ENCODE assay signal across 9 cellular contexts in genomic region chr18:11148655-11149440, GRCh38. TPM values are rescaled to one million over a fixed set of nuclear protein-coding genes. Genes with fewer than 3 reads are reported as not detected.
A peak's percentile ranks its signal among the peaks of the same experiment; 100 is the strongest.
DNase-seq lines count a peak whose midpoint lies in the region; ATAC-seq and TF ChIP-seq lines count a peak whose summit lies in the region.
"Had no signal": no experiment of that assay in that cellular context is flagged by ENCODE, and none has a peak within 500 bp of the region (broad histone marks: within the 10 kb centered on the region; RNA-seq: fewer than 3 reads in every experiment).

No MANE protein-coding gene starts in this region.

- 0 to 5% methylated on average over 7 to 11 of the region's 87 CpGs for WGBS in upper lobe of left lung, 2 donors

- peak overlapping the region; percentile 49 for H3K27ac ChIP-seq in lower lobe of right lung
- peak overlapping the region; percentile 39 to 72 (median 53) for H3K27ac ChIP-seq in upper lobe of left lung
- H3K27ac ChIP-seq in foreskin keratinocyte, result no peak overlapping the region
- H3K27ac ChIP-seq: 22Rv1 had no signal

- TF ChIP-seq POLR2A in upper lobe of left lung (IDR thresholded peaks at IDR 0.05), result no peak

- H3K4me3 ChIP-seq in astrocyte of the spinal cord (ENCODE audit: low read depth, low read length) (peak overlapping the region; percentile 34), lower lobe of right lung (peak overlapping the region; percentile 52), upper lobe of left lung (peak overlapping the region; percentile 4 to 50 (median 43))

- peak; percentile 61 for DNase-seq in DMS 273 (lab: John Stamatoyannopoulos, UW; ENCODE audit: unreplicated experiment)
- DNase-seq in DMS 273 treated with DMSO at 0.1 percent for 48 hours (lab: John Stamatoyannopoulos, UW), result no peak
- no peak for DNase-seq in astrocyte of the spinal cord (ENCODE audit: low read depth, low spot score)
- no peak for DNase-seq in lower lobe of right lung
- peak in 1 of 2 donors; percentile 86 for DNase-seq in upper lobe of left lung
- no peak for DNase-seq in NCI-H82 treated with DMSO at 0.1 percent for 48 hours (lab: John Stamatoyannopoulos, UW; ENCODE audit: unreplicated experiment)
- no peak for DNase-seq in NCI-H2107 treated with DMSO at 0.1 percent for 48 hours (lab: John Stamatoyannopoulos, UW; ENCODE audit: unreplicated experiment)
- no peak for DNase-seq in foreskin keratinocyte

- peaks cover 15% of the 10 kb centered on the region for H3K4me1 ChIP-seq in lower lobe of right lung
- peaks cover 5 to 26% (median 15%) of the 10 kb centered on the region in 4 donors for H3K4me1 ChIP-seq in upper lobe of left lung
- H3K4me1 ChIP-seq in foreskin keratinocyte, result no peaks in the 10 kb centered on the region

- peak in 1 of 2 donors; percentile 30 for ATAC-seq in lower lobe of right lung
- ATAC-seq in upper lobe of left lung (ENCODE audit: low FRiP score in 2 of 2), result peak in 1 of 2 donors; percentile 53
- ATAC-seq in foreskin keratinocyte, result no peak

- H3K27me3 ChIP-seq in lower lobe of right lung (ENCODE audit: low read depth), result peaks cover 56% of the 10 kb centered on the region
- H3K27me3 ChIP-seq in upper lobe of left lung, result peaks cover 0 to 19% (median 9%) of the 10 kb centered on the region in 4 donors
- H3K27me3 ChIP-seq in foreskin keratinocyte, result peaks cover 46% of the 10 kb centered on the region

- no peak for TF ChIP-seq CTCF in astrocyte of the spinal cord (IDR thresholded peaks at IDR 0.05; ENCODE audit: low read depth, low read length)
- no peak for TF ChIP-seq CTCF in lower lobe of right lung (IDR thresholded peaks at IDR 0.05)
- TF ChIP-seq CTCF in upper lobe of left lung (IDR thresholded peaks at IDR 0.05), result no peak
- no peak for TF ChIP-seq CTCF in foreskin keratinocyte (conservative IDR thresholded peaks at IDR 0.05)

- intact Hi-C loops in lower lobe of right lung (cut with DNase I), result no loop called here

- no peak for TF ChIP-seq EP300 in upper lobe of left lung (IDR thresholded peaks at IDR 0.05)

- no peaks in the 10 kb centered on the region for H3K9me3 ChIP-seq in lower lobe of right lung
- H3K9me3 ChIP-seq in upper lobe of left lung, result no peaks in the 10 kb centered on the region

- H3K36me3 ChIP-seq in lower lobe of right lung (no peaks in the 10 kb centered on the region), upper lobe of left lung (no peaks in the 10 kb centered on the region)

- in situ Hi-C loops in astrocyte of the spinal cord (cut with HindIII; ENCODE audit: low sequenced_read_pairs), result no loop called here

RNA-seq across cellular contexts. Expression of gene PIEZO2, which starts 0.5 kb away (rescaled TPM):
- total RNA-seq in lower lobe of right lung (11.1 TPM), upper lobe of left lung (10 to 100 TPM in 2 of 6 donors, 1 to 10 TPM in 4; 6.5 to 37.7 (median 7.8) TPM), foreskin keratinocyte (not detected in 2 replicates)
- not detected in 2 replicates for polyA plus RNA-seq in foreskin keratinocyte
